In genomic region chr5:150774145-150774544, GRCh38 we compare ENCODE assay signal across 13 cellular contexts. TPM values are rescaled to one million over a fixed set of nuclear protein-coding genes. Genes with fewer than 3 reads are reported as not detected.
DNase-seq lines count a peak whose midpoint lies in the region; ATAC-seq and TF ChIP-seq lines count a peak whose summit lies in the region.
"Had no signal": no experiment of that assay in that cellular context is flagged by ENCODE, and none has a peak within 500 bp of the region (broad histone marks: within the 10 kb centered on the region; RNA-seq: fewer than 3 reads in every experiment).

No MANE protein-coding gene starts in this region.

- H3K27ac Mint-ChIP-seq in activated T-cell treated with anti-CD3 and anti-CD28 coated beads, Interleukin-2, amount 50 U/mL, for 72 hours: no peak overlapping the region
- H3K27ac Mint-ChIP-seq: activated naive CD4-positive, alpha-beta T cell treated with anti-CD3 and anti-CD28 coated beads, Interleukin-2, amount 50 U/mL, for 24 hours had no signal

- no peak overlapping the region for H4K91ac ChIP-seq in trophoblast cell (ENCODE audit: low read depth, low read length)

- no peaks in the 10 kb centered on the region for H4K20me1 ChIP-seq in GM23248 (ENCODE audit: insufficient read depth)

- peak overlapping the region; percentile 56 for H3K23ac ChIP-seq in trophoblast cell (ENCODE audit: low read length)

- in situ Hi-C loops in GM23248 (cut with MboI) (no loop called here), Panc1 (cut with HindIII; ENCODE audit: low pct_unique_long_range_greater_than_20kb, low sequenced_read_pairs) (no loop called here)

- H3K27me3 ChIP-seq in GM23248 (replicated peaks; ENCODE audit: insufficient read depth) (no peaks in the 10 kb centered on the region), Panc1 (ENCODE audit: control insufficient read depth, insufficient read depth, low read length) (no peaks in the 10 kb centered on the region), trophoblast cell (ENCODE audit: insufficient read depth, low read length) (no peaks in the 10 kb centered on the region)
- H3K27me3 ChIP-seq: SJCRH30 had no signal

- peaks cover 1 to 2% of the 10 kb centered on the region in 2 donors for H3K36me3 Mint-ChIP-seq in activated T-cell treated with anti-CD3 and anti-CD28 coated beads, Interleukin-2, amount 50 U/mL, for 72 hours (ENCODE audit: insufficient read depth in 2 of 2)
- H3K36me3 Mint-ChIP-seq: activated naive CD4-positive, alpha-beta T cell treated with anti-CD3 and anti-CD28 coated beads, Interleukin-2, amount 50 U/mL, for 24 hours had no signal

- intact Hi-C loops in Panc1 (cut with micrococcal nuclease; ENCODE audit: unreplicated experiment): no loop called here

- H4K12ac ChIP-seq in trophoblast cell (ENCODE audit: low read depth, low read length): no peak overlapping the region

- no peak overlapping the region for H3K18ac ChIP-seq in trophoblast cell (ENCODE audit: low read length)

- H3K14ac ChIP-seq in trophoblast cell (ENCODE audit: low read length): no peak overlapping the region

- no peak overlapping the region for H2AFZ ChIP-seq in GM23248
- H2AFZ ChIP-seq in trophoblast cell (ENCODE audit: insufficient read depth, low read length, poor library complexity): no peak overlapping the region

- CTCF ChIA-PET in Panc1 (lab: Charles Lee): no interaction called here

- H3K4me1 ChIP-seq in GM23248 (ENCODE audit: insufficient read depth) (peaks cover 28% of the 10 kb centered on the region), Panc1 (ENCODE audit: control insufficient read depth, insufficient read depth, low read length) (peaks cover 15% of the 10 kb centered on the region), trophoblast cell (ENCODE audit: control insufficient read depth in 1 of 2, insufficient read depth in 2 of 2, low read length in 2 of 2) (peaks cover 0 to 5% of the 10 kb centered on the region in 2 experiments)

- H3K4me1 Mint-ChIP-seq in activated T-cell treated with anti-CD3 and anti-CD28 coated beads, Interleukin-2, amount 50 U/mL, for 72 hours (ENCODE audit: low read depth): peaks cover 9% of the 10 kb centered on the region

- H2AK5ac ChIP-seq in trophoblast cell (ENCODE audit: low read length): no peak overlapping the region

- peaks cover 0 to 1% of the 10 kb centered on the region in 2 donors for H3K9me3 Mint-ChIP-seq in activated T-cell treated with anti-CD3 and anti-CD28 coated beads, Interleukin-2, amount 50 U/mL, for 72 hours
- H3K9me3 Mint-ChIP-seq: activated naive CD4-positive, alpha-beta T cell treated with anti-CD3 and anti-CD28 coated beads, Interleukin-2, amount 50 U/mL, for 24 hours had no signal

- no peak for TF ChIP-seq CTCF in Panc1 (IDR thresholded peaks at IDR 0.05)

- no TSS peak for BruUV-seq in Panc1 (replicated peaks; lab: Mats Ljungman, UMichigan)

- no peak overlapping the region for H2BK120ac ChIP-seq in trophoblast cell (ENCODE audit: insufficient read depth, low read length, poor library complexity)

- H3K4ac ChIP-seq in trophoblast cell (ENCODE audit: low read depth, low read length): no peak overlapping the region

- no peak overlapping the region for H2BK5ac ChIP-seq in trophoblast cell (ENCODE audit: low read depth, low read length, poor library complexity)

- DNase-seq in GM23248 (peak; percentile 93), Panc1 (ENCODE audit: low read depth, low spot score) (no peak), dedifferentiated amniotic fluid mesenchymal stem cell (ENCODE audit: extremely low spot score) (peak; percentile 42), trophoblast cell (no peak), globus pallidus (ENCODE audit: low spot score) (no peak), NCI-H524 treated with DMSO at 0.1 percent for 48 hours (lab: John Stamatoyannopoulos, UW) (no peak), KG1 (lab: John Stamatoyannopoulos, UW) (no peak)
- no peak for DNase-seq in activated T-cell treated with anti-CD3 and anti-CD28 coated beads, Interleukin-2, amount 50 U/mL, for 72 hours
- DNase-seq: activated CD4-positive, alpha-beta T cell treated with anti-CD3 and anti-CD28 coated beads, Interleukin-2, amount 50 U/mL, for 4 hours; DMS53; SJCRH30; stimulated activated CD8-positive, alpha-beta memory T cell treated with anti-CD3 and anti-CD28 coated beads, Interleukin-4, amount 100 ng/mL, for 48 hours had no signal

- H3K9ac ChIP-seq in GM23248: peak overlapping the region; percentile 20; the same call in 1 of the 2 replicates
- H3K9ac ChIP-seq in trophoblast cell (ENCODE audit: low read length): no peak overlapping the region

- no peak overlapping the region for H2BK12ac ChIP-seq in trophoblast cell (ENCODE audit: low read length)

- peaks cover 5% of the 10 kb centered on the region for H3K79me1 ChIP-seq in trophoblast cell (ENCODE audit: low read length)

- no peaks in the 10 kb centered on the region for H3K36me3 ChIP-seq in GM23248 (ENCODE audit: low read depth)
- peaks cover 2% of the 10 kb centered on the region; the same call in 1 of the 2 replicates for H3K36me3 ChIP-seq in Panc1 (ENCODE audit: control insufficient read depth, insufficient read depth, low read length)
- no peaks in the 10 kb centered on the region for H3K36me3 ChIP-seq in trophoblast cell (ENCODE audit: control insufficient read depth in 1 of 2, insufficient read depth in 2 of 2, low read length in 2 of 2)
- H3K36me3 ChIP-seq: SJCRH30 had no signal

- H3K27ac ChIP-seq in GM23248 (peak overlapping the region; percentile 55), Panc1 (ENCODE audit: low read length) (peak overlapping the region; percentile 46; the same call in 1 of the 2 replicates), trophoblast cell (ENCODE audit: low read depth, low read length) (no peak overlapping the region)
- H3K27ac ChIP-seq: SJCRH30 had no signal

- no peaks in the 10 kb centered on the region for H3K9me2 ChIP-seq in GM23248 (ENCODE audit: insufficient read depth)

- H3K4me3 Mint-ChIP-seq in activated T-cell treated with anti-CD3 and anti-CD28 coated beads, Interleukin-2, amount 50 U/mL, for 72 hours: no peak overlapping the region
- H3K4me3 Mint-ChIP-seq: activated naive CD4-positive, alpha-beta T cell treated with anti-CD3 and anti-CD28 coated beads, Interleukin-2, amount 50 U/mL, for 24 hours had no signal

- H3K27me3 Mint-ChIP-seq in activated T-cell treated with anti-CD3 and anti-CD28 coated beads, Interleukin-2, amount 50 U/mL, for 72 hours (ENCODE audit: low read depth): peaks cover 5% of the 10 kb centered on the region

- H4K8ac ChIP-seq in trophoblast cell (ENCODE audit: low read depth, low read length): no peak overlapping the region

- peaks cover 32% of the 10 kb centered on the region for H3F3A ChIP-seq in GM23248 (ENCODE audit: insufficient read depth)

- peak overlapping the region; percentile 14; the same call in 1 of the 2 replicates for H3K4me3 ChIP-seq in GM23248
- no peak overlapping the region for H3K4me3 ChIP-seq in Panc1 (ENCODE audit: low read depth in 2 of 2, low read length in 2 of 2)
- no peak overlapping the region for H3K4me3 ChIP-seq in trophoblast cell (ENCODE audit: low read depth, low read length)
- H3K4me3 ChIP-seq: SJCRH30 had no signal

- H3K9me3 ChIP-seq in GM23248 (ENCODE audit: low read depth): no peaks in the 10 kb centered on the region
- H3K9me3 ChIP-seq in Panc1 (ENCODE audit: control insufficient read depth, insufficient read depth, low read depth, low read length): no peaks in the 10 kb centered on the region
- no peaks in the 10 kb centered on the region for H3K9me3 ChIP-seq in trophoblast cell (ENCODE audit: insufficient read depth, low read depth, low read length)
- H3K9me3 ChIP-seq: SJCRH30 had no signal

- H3K79me2 ChIP-seq in GM23248 (ENCODE audit: insufficient read depth) (peaks cover 31% of the 10 kb centered on the region), trophoblast cell (ENCODE audit: control insufficient read depth, insufficient read depth, low read length, poor library complexity) (no peaks in the 10 kb centered on the region)

- POLR2A ChIA-PET in Panc1 (lab: Charles Lee): no interaction called here

- H3K4me2 ChIP-seq in GM23248 (ENCODE audit: unreplicated experiment): peak overlapping the region; percentile 56
- H3K4me2 ChIP-seq in trophoblast cell (ENCODE audit: low read length): no peak overlapping the region

- peak; percentile 61 for ATAC-seq in Panc1
- no peak for ATAC-seq in activated T-cell treated with anti-CD3 and anti-CD28 coated beads, Interleukin-2, amount 50 U/mL, for 72 hours (replicated peaks in 1 of 2)

- WGBS in GM23248 (ENCODE audit: low coverage in 1 of 2, low lambda C conversion rate in 2 of 2, missing lambda C conversion rate in 2 of 2), 2 experiments: 0% methylated on average over 1 of the region's 1 CpG
- no CpG with 5 or more reads among the region's 1 CpG for WGBS in trophoblast cell (ENCODE audit: extremely low coverage, insufficient coverage, insufficient read length)

RNA-seq across cellular contexts. Expression of gene SMIM3, which starts 4.4 kb away (rescaled TPM):
- 64.9 and 88.3 TPM in 2 replicates for total RNA-seq in GM23248 (2014; rRNA removed; shearing (Covaris generic))
- polyA plus RNA-seq in GM23248 (2016; fragmentation: Nextera tagmentation; extraction: Ambion mirVana): 72.2 and 73.8 TPM in 2 replicates
- 55.2 TPM for total RNA-seq in Panc1 (2021; ENCODE audit: unreplicated experiment)
- polyA plus RNA-seq in Panc1 (2012; ENCODE audit: insufficient read length): 75.0 TPM
- polyA plus RNA-seq in trophoblast cell (2013): 2.8 and 3.3 TPM in 2 replicates
- total RNA-seq in activated T-cell treated with anti-CD3 and anti-CD28 coated beads, Interleukin-2, amount 50 U/mL, for 72 hours: 10 to 100 TPM; 24.7 to 38.0 TPM

RNA-seq across cellular contexts. Expression of gene DCTN4, which starts 15.3 kb away (rescaled TPM):
- total RNA-seq in GM23248 (2014; rRNA removed; shearing (Covaris generic)): 46.9 and 47.1 TPM in 2 replicates
- polyA plus RNA-seq in GM23248 (2016; fragmentation: Nextera tagmentation; extraction: Ambion mirVana): 30.1 and 34.5 TPM in 2 replicates
- total RNA-seq in Panc1 (2021; ENCODE audit: unreplicated experiment): 66.8 TPM
- 33.5 TPM for polyA plus RNA-seq in Panc1 (2012; ENCODE audit: insufficient read length)
- polyA plus RNA-seq in trophoblast cell (2013): 28.3 and 28.9 TPM in 2 replicates
- total RNA-seq in activated T-cell treated with anti-CD3 and anti-CD28 coated beads, Interleukin-2, amount 50 U/mL, for 72 hours: 10 to 100 TPM; 58.1 to 61.5 TPM

Comparison
In these comparisons a context has a peak if more than half of its experiments do, and no peak if none do; other contexts are left out.
1. DNase-seq: peak in GM23248 (single experiment) and dedifferentiated amniotic fluid mesenchymal stem cell (single experiment); none in Panc1 (single experiment), trophoblast cell (0 of 2), activated T-cell treated with anti-CD3 and anti-CD28 coated beads, Interleukin-2, amount 50 U/mL, for 72 hours (0 of 2), globus pallidus (single experiment), NCI-H524 treated with DMSO at 0.1 percent for 48 hours (single experiment) and KG1 (single experiment).